In the genomic region with DNA sequence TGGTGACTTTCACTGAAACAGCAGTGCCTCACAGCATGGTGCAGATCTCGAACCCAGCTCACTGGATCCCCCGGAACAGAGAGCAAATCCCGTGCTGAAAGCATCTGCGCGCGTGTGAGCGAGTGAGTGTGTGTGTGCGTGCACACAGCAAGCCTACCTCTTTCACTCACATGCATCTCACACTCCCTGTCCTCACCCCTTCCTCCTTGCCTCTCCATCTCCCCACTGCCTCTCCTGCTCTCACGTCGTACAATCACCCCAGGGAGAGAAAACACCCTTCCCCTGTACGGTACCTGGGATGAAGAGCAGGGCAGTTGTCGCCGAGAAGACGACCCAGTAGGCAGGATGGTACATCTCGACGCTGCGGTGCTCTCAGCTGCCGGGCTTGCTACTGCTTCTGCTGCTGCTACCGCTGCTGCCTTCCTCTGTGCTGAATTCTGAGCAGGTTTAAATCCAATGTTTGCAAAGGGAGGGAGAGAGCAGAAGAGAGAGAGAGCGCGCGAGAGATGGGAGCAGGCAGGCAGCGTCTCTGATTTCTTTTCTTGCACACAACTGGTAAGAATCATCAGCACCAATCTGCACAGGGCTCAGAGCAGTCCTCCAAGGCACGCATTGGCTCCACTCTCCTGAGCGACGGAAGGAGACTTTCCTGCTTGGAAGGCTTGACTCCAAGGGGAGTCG, we compare ENCODE assay signal across 16 cellular contexts. TPM values are rescaled to one million over a fixed set of nuclear protein-coding genes. Genes with fewer than 3 reads are reported as not detected.
DNase-seq lines count a peak whose midpoint lies in the region; TF ChIP-seq lines count a peak whose summit lies in the region.
"Had no signal": no experiment of that assay in that cellular context is flagged by ENCODE, and none has a peak within 500 bp of the region (broad histone marks: within the 10 kb centered on the region; RNA-seq: fewer than 3 reads in every experiment).

Gene OPCML, minus strand, starts transcription at position 531 of the 681 bp plus-strand sequence.

- peak within 1 kb of the TSS; percentile 70 for H3K4me3 ChIP-seq in NT2/D1 (ENCODE audit: insufficient read length, low read depth)
- no peak within 1 kb of the TSS for H3K4me3 ChIP-seq in osteoblast (ENCODE audit: insufficient read depth, low read length)
- H3K4me3 ChIP-seq: PC-9, vagina had no signal

- intact Hi-C loops in head of caudate nucleus (cut with DNase I) = no loop called here

- H3K27me3 ChIP-seq in NT2/D1 (ENCODE audit: insufficient read depth, insufficient read length) (peaks cover 15% of the 10 kb centered on the region), osteoblast (ENCODE audit: insufficient read depth, low read length) (no peaks in the 10 kb centered on the region)
- H3K27me3 ChIP-seq: vagina had no signal

- H3K9me3 Mint-ChIP-seq in activated CD4-positive, alpha-beta memory T cell treated with anti-CD3 and anti-CD28 coated beads, Interleukin-2, amount 10 ng/mL, durations not matched to agents 7 days and 5 days = no peaks in the 10 kb centered on the region
- H3K9me3 Mint-ChIP-seq: activated naive CD8-positive, alpha-beta T cell treated with anti-CD3 and anti-CD28 coated beads, Interleukin-2, amount 50 U/mL, for 24 hours had no signal

- no peaks in the 10 kb centered on the region for H4K20me1 ChIP-seq in osteoblast (ENCODE audit: insufficient read depth, low read length)

- H3K4me3 Mint-ChIP-seq in activated CD4-positive, alpha-beta memory T cell treated with anti-CD3 and anti-CD28 coated beads, Interleukin-2, amount 10 ng/mL, durations not matched to agents 7 days and 5 days = no peak within 1 kb of the TSS
- H3K4me3 Mint-ChIP-seq: activated naive CD8-positive, alpha-beta T cell treated with anti-CD3 and anti-CD28 coated beads, Interleukin-2, amount 50 U/mL, for 24 hours had no signal

- H3K27me3 Mint-ChIP-seq in activated CD4-positive, alpha-beta memory T cell treated with anti-CD3 and anti-CD28 coated beads, Interleukin-2, amount 10 ng/mL, durations not matched to agents 7 days and 5 days = peaks cover 37% of the 10 kb centered on the region

- no peaks in the 10 kb centered on the region for H3K36me3 Mint-ChIP-seq in activated CD4-positive, alpha-beta memory T cell treated with anti-CD3 and anti-CD28 coated beads, Interleukin-2, amount 10 ng/mL, durations not matched to agents 7 days and 5 days (ENCODE audit: low read depth)

- no peak within 1 kb of the TSS for H3K27ac ChIP-seq in osteoblast (ENCODE audit: low read depth, low read length)
- H3K27ac ChIP-seq: HL-60, PC-9, vagina had no signal

- no peaks in the 10 kb centered on the region for H3K4me1 Mint-ChIP-seq in activated CD4-positive, alpha-beta memory T cell treated with anti-CD3 and anti-CD28 coated beads, Interleukin-2, amount 10 ng/mL, durations not matched to agents 7 days and 5 days
- H3K4me1 Mint-ChIP-seq: activated naive CD8-positive, alpha-beta T cell treated with anti-CD3 and anti-CD28 coated beads, Interleukin-2, amount 50 U/mL, for 24 hours had no signal

- H3K27ac Mint-ChIP-seq in activated CD4-positive, alpha-beta memory T cell treated with anti-CD3 and anti-CD28 coated beads, Interleukin-2, amount 10 ng/mL, durations not matched to agents 7 days and 5 days = no peak within 1 kb of the TSS
- H3K27ac Mint-ChIP-seq: activated naive CD8-positive, alpha-beta T cell treated with anti-CD3 and anti-CD28 coated beads, Interleukin-2, amount 50 U/mL, for 24 hours had no signal

- CTCF ChIA-PET in activated CD4-positive, alpha-beta memory T cell treated with anti-CD3 and anti-CD28 coated beads, Interleukin-2, amount 10 ng/mL, durations not matched to agents 7 days and 5 days (lab: Charles Lee) = no interaction called here

- POLR2A ChIA-PET in activated CD4-positive, alpha-beta memory T cell treated with anti-CD3 and anti-CD28 coated beads, Interleukin-2, amount 10 ng/mL, durations not matched to agents 7 days and 5 days (lab: Charles Lee) = no interaction called here

- H3K4me2 ChIP-seq in osteoblast (ENCODE audit: insufficient read depth, low read length) = no peak within 1 kb of the TSS
- H3K4me2 ChIP-seq: PC-9 had no signal

- peaks cover 21% of the 10 kb centered on the region for H3K4me1 ChIP-seq in ES-I3 (ENCODE audit: insufficient read depth, low read length)
- peaks cover 3% of the 10 kb centered on the region for H3K4me1 ChIP-seq in NT2/D1 (ENCODE audit: insufficient read depth, insufficient read length)
- H3K4me1 ChIP-seq in osteoblast (ENCODE audit: insufficient read depth, low read length) = no peaks in the 10 kb centered on the region
- H3K4me1 ChIP-seq: vagina had no signal

- H3K9ac ChIP-seq in ES-I3 (ENCODE audit: low read depth, low read length) = peak within 1 kb of the TSS; percentile 35
- peak within 1 kb of the TSS; percentile 78 for H3K9ac ChIP-seq in NT2/D1 (ENCODE audit: insufficient read length, low read depth)

- no peaks in the 10 kb centered on the region for H3K9me3 ChIP-seq in ES-I3 (ENCODE audit: control insufficient read depth, insufficient read depth, low read length)
- no peaks in the 10 kb centered on the region for H3K9me3 ChIP-seq in NT2/D1 (ENCODE audit: insufficient read depth, low read length)
- H3K9me3 ChIP-seq in osteoblast (ENCODE audit: low read depth, low read length) = no peaks in the 10 kb centered on the region
- H3K9me3 ChIP-seq: vagina had no signal

- TF ChIP-seq CTCF in osteoblast (IDR thresholded peaks at IDR 0.05; ENCODE audit: extremely low read depth, low read depth, low read length) = no peak

- no peak within 1 kb of the TSS for H2AFZ ChIP-seq in osteoblast (ENCODE audit: low read length)
- H2AFZ ChIP-seq: PC-9 had no signal

- DNase-seq in NT2/D1 (ENCODE audit: low read depth, low spot score) = no peak
- peak; percentile 2 to 82 (median 58) for DNase-seq in head of caudate nucleus
- peak in 33 of 56 donors; percentile 14 to 73 (median 38) for DNase-seq in nucleus accumbens (lab: John Stamatoyannopoulos, UW)
- DNase-seq in T1000 (lab: John Stamatoyannopoulos, UW) = no peak
- DNase-seq in osteoblast (ENCODE audit: insufficient read length, low spot score, missing footprints) = no peak
- DNase-seq in activated CD4-positive, alpha-beta memory T cell treated with anti-CD3 and anti-CD28 coated beads, Interleukin-2, amount 10 ng/mL, durations not matched to agents 7 days and 5 days = no peak
- DNase-seq in NCI-H187 (lab: John Stamatoyannopoulos, UW) = no peak
- DNase-seq: activated naive CD8-positive, alpha-beta T cell treated with anti-CD3 and anti-CD28 coated beads, Interleukin-2, amount 50 U/mL, for 24 hours; DMS 273 treated with DMSO at 0.1 percent for 48 hours; left cardiac atrium; NCI-H2081; PC-9; SW 1271 had no signal

- H3K36me3 ChIP-seq in ES-I3 (ENCODE audit: insufficient read depth, low read length) (no peaks in the 10 kb centered on the region), NT2/D1 (ENCODE audit: insufficient read depth, insufficient read length, low read length) (no peaks in the 10 kb centered on the region), osteoblast (ENCODE audit: insufficient read depth, low read length) (no peaks in the 10 kb centered on the region)
- H3K36me3 ChIP-seq: vagina had no signal

- no peaks in the 10 kb centered on the region for H3K79me2 ChIP-seq in osteoblast (ENCODE audit: insufficient read depth, low read length)

RNA-seq across cellular contexts. Expression of gene OPCML, which starts in this region (rescaled TPM):
- 0.36 and 5.9 TPM in 2 replicates for total RNA-seq in osteoblast
- not detected for total RNA-seq in activated CD4-positive, alpha-beta memory T cell treated with anti-CD3 and anti-CD28 coated beads, Interleukin-2, amount 10 ng/mL, durations not matched to agents 7 days and 5 days
- total RNA-seq: PC-9, vagina had no signal

Comparison
In these comparisons a context has a peak if more than half of its experiments do, and no peak if none do; other contexts are left out.
1. DNase-seq: peak in head of caudate nucleus (42 of 42) and nucleus accumbens (33 of 56); none in NT2/D1 (single experiment), T1000 (single experiment), osteoblast (single experiment), activated CD4-positive, alpha-beta memory T cell treated with anti-CD3 and anti-CD28 coated beads, Interleukin-2, amount 10 ng/mL, durations not matched to agents 7 days and 5 days (single experiment) and NCI-H187 (0 of 2).